1 cellular context compared by ENCODE assay signal in the genomic region with DNA sequence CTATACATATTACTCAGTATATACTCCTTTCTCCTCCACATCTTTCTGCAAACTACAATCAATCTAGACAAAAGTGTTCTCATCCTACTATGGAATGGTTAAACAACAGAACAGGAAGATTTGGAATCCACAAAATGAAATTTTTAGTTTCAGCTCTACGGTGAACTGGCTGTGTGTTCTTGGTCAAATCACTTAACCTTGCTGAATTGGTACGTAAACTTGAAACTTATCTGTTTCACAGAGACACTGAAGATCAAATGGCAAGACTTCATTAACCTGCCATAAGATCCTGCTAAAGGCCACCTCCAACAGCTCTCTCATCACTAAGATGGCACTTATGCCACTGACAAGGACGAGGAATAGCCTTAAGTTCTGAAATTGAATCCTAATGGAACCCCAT.
TF ChIP-seq lines count a peak whose summit lies in the region.

No MANE protein-coding gene starts in this region.

TF ChIP-seq in IMR-90, 13 proteins besides CTCF, POLR2A, EP300 and RAD21:
- no peak for TF ChIP-seq RCOR1 (IDR thresholded peaks at IDR 0.05; ENCODE audit: insufficient replicate concordance, low read length)
- no peak for TF ChIP-seq BHLHE40 (IDR thresholded peaks at IDR 0.05; ENCODE audit: low read depth, low read length)
- no peak for TF ChIP-seq FOS (IDR thresholded peaks at IDR 0.05; ENCODE audit: low read depth, low read length)
- TF ChIP-seq NFE2L2 (IDR thresholded peaks at IDR 0.05; ENCODE audit: low read depth, low read length): no peak
- no peak for TF ChIP-seq CHD1 (IDR thresholded peaks at IDR 0.05; ENCODE audit: low read depth, low read length)
- no peak for TF ChIP-seq MXI1 (IDR thresholded peaks at IDR 0.05; ENCODE audit: borderline replicate concordance, low read depth, low read length)
- TF ChIP-seq MAFK (IDR thresholded peaks at IDR 0.05; ENCODE audit: low read depth, low read length): no peak
- TF ChIP-seq CEBPB (IDR thresholded peaks at IDR 0.05; ENCODE audit: low read depth, low read length): no peak
- TF ChIP-seq, protein P1, sequence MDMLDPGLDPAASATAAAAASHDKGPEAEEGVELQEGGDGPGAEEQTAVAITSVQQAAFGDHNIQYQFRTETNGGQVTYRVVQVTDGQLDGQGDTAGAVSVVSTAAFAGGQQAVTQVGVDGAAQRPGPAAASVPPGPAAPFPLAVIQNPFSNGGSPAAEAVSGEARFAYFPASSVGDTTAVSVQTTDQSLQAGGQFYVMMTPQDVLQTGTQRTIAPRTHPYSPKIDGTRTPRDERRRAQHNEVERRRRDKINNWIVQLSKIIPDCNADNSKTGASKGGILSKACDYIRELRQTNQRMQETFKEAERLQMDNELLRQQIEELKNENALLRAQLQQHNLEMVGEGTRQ (IDR thresholded peaks at IDR 0.05; ENCODE audit: low read depth, low read length): no peak
- TF ChIP-seq, protein P2, sequence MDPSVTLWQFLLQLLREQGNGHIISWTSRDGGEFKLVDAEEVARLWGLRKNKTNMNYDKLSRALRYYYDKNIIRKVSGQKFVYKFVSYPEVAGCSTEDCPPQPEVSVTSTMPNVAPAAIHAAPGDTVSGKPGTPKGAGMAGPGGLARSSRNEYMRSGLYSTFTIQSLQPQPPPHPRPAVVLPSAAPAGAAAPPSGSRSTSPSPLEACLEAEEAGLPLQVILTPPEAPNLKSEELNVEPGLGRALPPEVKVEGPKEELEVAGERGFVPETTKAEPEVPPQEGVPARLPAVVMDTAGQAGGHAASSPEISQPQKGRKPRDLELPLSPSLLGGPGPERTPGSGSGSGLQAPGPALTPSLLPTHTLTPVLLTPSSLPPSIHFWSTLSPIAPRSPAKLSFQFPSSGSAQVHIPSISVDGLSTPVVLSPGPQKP (IDR thresholded peaks at IDR 0.05; ENCODE audit: borderline replicate concordance, low read depth, low read length): no peak
- TF ChIP-seq RFX5 (IDR thresholded peaks at IDR 0.05; ENCODE audit: low read depth, low read length): no peak
- no peak for TF ChIP-seq SMC3 (IDR thresholded peaks at IDR 0.05; ENCODE audit: low read depth, low read length)
- no peak for TF ChIP-seq MAZ (IDR thresholded peaks at IDR 0.05; ENCODE audit: borderline replicate concordance, low read depth, low read length)
